In genomic region chr11:69051381-69052342, GRCh38 we compare ENCODE assay signal across 13 cellular contexts. TPM values are rescaled to one million over a fixed set of nuclear protein-coding genes. Genes with fewer than 3 reads are reported as not detected.
A peak's percentile ranks its signal among the peaks of the same experiment; 100 is the strongest.
DNase-seq lines count a peak whose midpoint lies in the region; ATAC-seq and TF ChIP-seq lines count a peak whose summit lies in the region.
"Had no signal": no experiment of that assay in that cellular context is flagged by ENCODE, and none has a peak within 500 bp of the region (broad histone marks: within the 10 kb centered on the region; RNA-seq: fewer than 3 reads in every experiment).

No MANE protein-coding gene starts in this region.

- H3K4me3 Mint-ChIP-seq in T-helper 17 cell: no peak overlapping the region
- H3K4me3 Mint-ChIP-seq in stimulated activated naive B cell treated with anti-CD40 and anti-IgM and Interleukin-4, amounts not matched to agents 10 μg/mL and 1 μg/mL and 100 μg/mL, for 72 hours: peak overlapping the region; percentile 73 to 86

- peaks cover 1 to 3% of the 10 kb centered on the region in 2 donors for H3K9me3 Mint-ChIP-seq in stimulated activated naive B cell treated with anti-CD40 and anti-IgM and Interleukin-4, amounts not matched to agents 10 μg/mL and 1 μg/mL and 100 μg/mL, for 72 hours

- H3K4me1 Mint-ChIP-seq in T-helper 17 cell: peaks cover 15% of the 10 kb centered on the region
- H3K4me1 Mint-ChIP-seq in stimulated activated naive B cell treated with anti-CD40 and anti-IgM and Interleukin-4, amounts not matched to agents 10 μg/mL and 1 μg/mL and 100 μg/mL, for 72 hours: peaks cover 52 to 81% of the 10 kb centered on the region in 2 donors

- peaks cover 19% of the 10 kb centered on the region for H3K36me3 ChIP-seq in iPS-15b (ENCODE audit: control insufficient read depth, insufficient read depth, low read length)
- H3K36me3 ChIP-seq: MG63 had no signal

- H3K27me3 ChIP-seq in iPS-15b (ENCODE audit: control insufficient read depth, insufficient read depth, low read length): no peaks in the 10 kb centered on the region
- H3K27me3 ChIP-seq: MG63 had no signal

- H3K4me1 ChIP-seq in iPS-15b (ENCODE audit: control insufficient read depth, insufficient read depth, low read length): peaks cover 8% of the 10 kb centered on the region

- H3K27me3 Mint-ChIP-seq in T-helper 17 cell: peaks cover 2% of the 10 kb centered on the region
- no peaks in the 10 kb centered on the region for H3K27me3 Mint-ChIP-seq in stimulated activated naive B cell treated with anti-CD40 and anti-IgM and Interleukin-4, amounts not matched to agents 10 μg/mL and 1 μg/mL and 100 μg/mL, for 72 hours

- H3K9me3 ChIP-seq in T-helper 17 cell (ENCODE audit: control insufficient read depth, low read length, poor library complexity, severe bottlenecking): no peaks in the 10 kb centered on the region
- H3K9me3 ChIP-seq in iPS-15b (ENCODE audit: control insufficient read depth, insufficient read depth, low read length): no peaks in the 10 kb centered on the region
- H3K9me3 ChIP-seq: HAP-1, MG63 had no signal

- no peaks in the 10 kb centered on the region for H3K36me3 Mint-ChIP-seq in T-helper 17 cell (ENCODE audit: low read depth)
- peaks cover 31 to 38% of the 10 kb centered on the region in 2 donors for H3K36me3 Mint-ChIP-seq in stimulated activated naive B cell treated with anti-CD40 and anti-IgM and Interleukin-4, amounts not matched to agents 10 μg/mL and 1 μg/mL and 100 μg/mL, for 72 hours

- H3K4me3 ChIP-seq in GM12875 (ENCODE audit: low read depth, low read length) (peak overlapping the region; percentile 37), iPS-15b (ENCODE audit: low read depth, low read length) (no peak overlapping the region)
- H3K4me3 ChIP-seq: HAP-1, MG63 had no signal

- no peak for TF ChIP-seq CTCF in GM12875 (IDR thresholded peaks at IDR 0.05; ENCODE audit: borderline replicate concordance, insufficient read depth, low read depth, low read length)

- peak overlapping the region; percentile 86 for H3K27ac Mint-ChIP-seq in T-helper 17 cell
- peak overlapping the region; percentile 89 for H3K27ac Mint-ChIP-seq in stimulated activated naive B cell treated with anti-CD40 and anti-IgM and Interleukin-4, amounts not matched to agents 10 μg/mL and 1 μg/mL and 100 μg/mL, for 72 hours

- ATAC-seq in T-helper 17 cell: no peak
- ATAC-seq in stimulated activated naive B cell treated with anti-CD40 and anti-IgM and Interleukin-4, amounts not matched to agents 10 μg/mL and 1 μg/mL and 100 μg/mL, for 72 hours (replicated peaks): no peak
- ATAC-seq: right cardiac atrium had no signal

- H3K9ac ChIP-seq in iPS-15b (ENCODE audit: low read depth, low read length): peak overlapping the region; percentile 47

- no peak for DNase-seq in T-helper 17 cell
- DNase-seq in stimulated activated naive B cell treated with anti-CD40 and anti-IgM and Interleukin-4, amounts not matched to agents 10 μg/mL and 1 μg/mL and 100 μg/mL, for 72 hours: no peak
- no peak for DNase-seq in NCI-H524 (lab: John Stamatoyannopoulos, UW)
- DNase-seq in SKM-1 (lab: John Stamatoyannopoulos, UW; ENCODE audit: unreplicated experiment): no peak
- DNase-seq in HT-29 (ENCODE audit: low spot score): no peak
- DNase-seq: DMS79, MG63, NCI-H69, T1000 had no signal

RNA-seq across cellular contexts. Expression of gene TPCN2, which starts 2.9 kb away (rescaled TPM):
- total RNA-seq in T-helper 17 cell: 10 to 100 TPM in 1 of 2 donors, 1 to 10 TPM in 1; 9.1 to 16.4 TPM
- 21.9 and 25.1 TPM in 2 replicates for total RNA-seq in HT-29 (2014; rRNA removed; shearing (Covaris generic))

RNA-seq across cellular contexts. Expression of gene MRGPRF, which starts 38.6 kb away (rescaled TPM):
- not detected for total RNA-seq in T-helper 17 cell
- total RNA-seq in HT-29 (2014; rRNA removed; shearing (Covaris generic)): 0.05 TPM in 2 replicates
